Comparison of ENCODE assay signal across 21 cellular contexts in the genomic region with DNA sequence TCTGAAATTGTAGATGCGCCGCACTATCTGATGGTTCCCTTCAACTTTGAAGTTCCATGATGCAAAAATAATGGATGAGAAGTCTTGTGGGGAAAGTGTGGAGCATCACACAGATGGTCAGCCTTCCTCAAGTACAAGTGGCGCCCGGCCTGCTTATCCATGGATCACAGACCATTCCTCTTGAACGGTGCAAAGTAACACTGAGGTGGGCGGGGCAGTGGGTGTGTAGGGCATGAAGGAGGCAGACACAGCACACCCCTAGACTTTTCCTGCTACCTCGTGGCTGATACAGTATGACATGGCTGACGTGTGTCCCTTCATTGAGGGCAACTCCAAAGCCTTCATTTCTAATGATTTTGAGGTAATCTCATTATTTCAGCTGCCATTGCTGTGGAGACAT. TPM values are rescaled to one million over a fixed set of nuclear protein-coding genes. Genes with fewer than 3 reads are reported as not detected.
"Had no signal": no experiment of that assay in that cellular context is flagged by ENCODE, and none has a peak within 500 bp of the region (broad histone marks: within the 10 kb centered on the region; RNA-seq: fewer than 3 reads in every experiment).

No MANE protein-coding gene starts in this region.

- H3K9me3 ChIP-seq: esophagus muscularis mucosa, ovary, right atrium auricular region, sigmoid colon, suprapubic skin, thyroid gland, upper lobe of right lung, vagina had no signal

- ATAC-seq: effector memory CD8-positive, alpha-beta T cell; left cardiac atrium; naive thymus-derived CD8-positive, alpha-beta T cell; upper lobe of right lung had no signal

- H3K36me3 ChIP-seq: neural progenitor cell, ovary, right atrium auricular region, thyroid gland, vagina had no signal

- H3K27me3 Mint-ChIP-seq: effector memory CD8-positive, alpha-beta T cell; naive thymus-derived CD8-positive, alpha-beta T cell had no signal

- H3K27me3 ChIP-seq: esophagus muscularis mucosa, ovary, right atrium auricular region, sigmoid colon, suprapubic skin, thyroid gland, upper lobe of right lung, vagina had no signal

- H3K4me3 ChIP-seq: esophagus muscularis mucosa, neural progenitor cell, ovary, right atrium auricular region, sigmoid colon, skin epidermis, suprapubic skin, thyroid gland, upper lobe of right lung, vagina had no signal

- H3K9ac ChIP-seq: neural progenitor cell had no signal

- H3K27ac Mint-ChIP-seq: dendritic cell treated with granulocyte-macrophage colony-stimulating factor and Interleukin-4, amounts not matched to agents 40 ng/mL and 50 ng/mL, for 4 days; effector memory CD8-positive, alpha-beta T cell; neural progenitor cell had no signal

- DNase-seq: effector memory CD8-positive, alpha-beta T cell; kidney; left cardiac atrium; mammary epithelial cell; nucleus accumbens; ovary; sigmoid colon; stimulated activated CD4-positive, alpha-beta T cell treated with anti-CD3 and anti-CD28 coated beads, Interleukin-12 subunit alpha, Interleukin-12 subunit beta, amount 100 ng/mL, for 4 hours; stimulated activated CD4-positive, alpha-beta T cell treated with anti-CD3 and anti-CD28 coated beads, Interleukin-2, amount 100 ng/mL, for 48 hours; stimulated activated naive CD4-positive, alpha-beta T cell treated with Interleukin-2 at 50 U/mL for 16 hours; thyroid gland; upper lobe of right lung had no signal

- H3K9me3 Mint-ChIP-seq: dendritic cell treated with granulocyte-macrophage colony-stimulating factor and Interleukin-4, amounts not matched to agents 40 ng/mL and 50 ng/mL, for 4 days; effector memory CD8-positive, alpha-beta T cell; naive thymus-derived CD8-positive, alpha-beta T cell; neural progenitor cell had no signal

- H3K4me2 ChIP-seq: neural progenitor cell had no signal

- H3K4me3 Mint-ChIP-seq: dendritic cell treated with granulocyte-macrophage colony-stimulating factor and Interleukin-4, amounts not matched to agents 40 ng/mL and 50 ng/mL, for 4 days; effector memory CD8-positive, alpha-beta T cell; neural progenitor cell had no signal

- H2AFZ ChIP-seq: neural progenitor cell had no signal

- H3K27ac ChIP-seq: epithelial cell of prostate, esophagus muscularis mucosa, neural progenitor cell, ovary, right atrium auricular region, sigmoid colon, skin epidermis, suprapubic skin, thyroid gland, upper lobe of right lung, vagina had no signal

RNA-seq across cellular contexts. Expression of a gene that starts 59.5 kb away (rescaled TPM):
- total RNA-seq: naive thymus-derived CD8-positive, alpha-beta T cell had no signal
- polyA plus RNA-seq: naive thymus-derived CD8-positive, alpha-beta T cell had no signal
